ENCODE assay signal across 20 cellular contexts in genomic region chr9:94298949-94299599, GRCh38. TPM values are rescaled to one million over a fixed set of nuclear protein-coding genes. Genes with fewer than 3 reads are reported as not detected.
DNase-seq lines count a peak whose midpoint lies in the region; ATAC-seq and TF ChIP-seq lines count a peak whose summit lies in the region.
"Had no signal": no experiment of that assay in that cellular context is flagged by ENCODE, and none has a peak within 500 bp of the region (broad histone marks: within the 10 kb centered on the region; RNA-seq: fewer than 3 reads in every experiment).

No MANE protein-coding gene starts in this region.

- peaks cover under 1% of the 10 kb centered on the region for H3K4me1 Mint-ChIP-seq in nephron progenitor cell
- H3K4me1 Mint-ChIP-seq in CD4-positive, alpha-beta T cell (ENCODE audit: low read depth) = no peaks in the 10 kb centered on the region
- H3K4me1 Mint-ChIP-seq: CD4-positive, alpha-beta memory T cell had no signal

- H3K4me3 ChIP-seq in NB4 (ENCODE audit: low read depth, low read length) = no peak overlapping the region
- H3K4me3 ChIP-seq: Peyer's patch had no signal

- H3K36me3 Mint-ChIP-seq in nephron progenitor cell (ENCODE audit: low read depth) = peaks cover 39% of the 10 kb centered on the region
- H3K36me3 Mint-ChIP-seq in CD4-positive, alpha-beta T cell (ENCODE audit: low read depth) = peaks cover 44% of the 10 kb centered on the region

- no peak overlapping the region for H3K27ac ChIP-seq in CD4-positive, alpha-beta T cell (ENCODE audit: low read depth, low read length)

- intact Hi-C loops in CD4-positive, alpha-beta T cell (cut with DNase I, micrococcal nuclease) = no loop called here

- DNase-seq in NB4 (ENCODE audit: low read depth) (peak; percentile 13), erythroblast (lab: John Stamatoyannopoulos, UW) (peak; percentile 20 to 34), nephron progenitor cell (no peak), ureter (ENCODE audit: low spot score) (peak; percentile 58), kidney tubule cell (ENCODE audit: low spot score) (no peak), retina (no peak)
- no peak for DNase-seq in CD4-positive, alpha-beta T cell
- DNase-seq: BE2C; CD4-positive, alpha-beta memory T cell; DND-41; GDM1; H7; NCI-H1105 treated with DMSO at 0.1 percent for 48 hours; NCI-H1694 treated with DMSO at 0.1 percent for 48 hours; NCI-H2107; NCI-H2227 treated with DMSO at 0.1 percent for 48 hours; NCI-H524; Peyer's patch had no signal

- H3K27me3 Mint-ChIP-seq in nephron progenitor cell (ENCODE audit: low read depth, poor library complexity) = no peaks in the 10 kb centered on the region
- no peaks in the 10 kb centered on the region for H3K27me3 Mint-ChIP-seq in CD4-positive, alpha-beta T cell
- H3K27me3 Mint-ChIP-seq: CD4-positive, alpha-beta memory T cell had no signal

- TF ChIP-seq CTCF in NB4 (IDR thresholded peaks at IDR 0.05; ENCODE audit: low read depth, low read length) = no peak
- no peak for TF ChIP-seq CTCF in nephron progenitor cell (IDR thresholded peaks at IDR 0.05)
- no peak for TF ChIP-seq CTCF in CD4-positive, alpha-beta T cell (IDR thresholded peaks at IDR 0.05)

- peak overlapping the region; percentile 68 for H3K27ac Mint-ChIP-seq in nephron progenitor cell
- H3K27ac Mint-ChIP-seq in CD4-positive, alpha-beta T cell = no peak overlapping the region

- TF ChIP-seq POLR2A in NB4 (IDR thresholded peaks at IDR 0.05; ENCODE audit: extremely low read depth, insufficient read length) (no peak), erythroblast (IDR thresholded peaks at IDR 0.05; ENCODE audit: low read length) (no peak)

- H3K27me3 ChIP-seq in CD4-positive, alpha-beta T cell (ENCODE audit: control insufficient read depth, insufficient read depth, low read length) = no peaks in the 10 kb centered on the region
- H3K27me3 ChIP-seq: BE2C, Peyer's patch had no signal

- POLR2A ChIA-PET in CD4-positive, alpha-beta T cell (lab: Charles Lee) = no interaction called here

- no peaks in the 10 kb centered on the region for H3K9me3 ChIP-seq in CD4-positive, alpha-beta T cell (ENCODE audit: control insufficient read depth, low read length)
- H3K9me3 ChIP-seq: BE2C, Peyer's patch had no signal

- CTCF ChIA-PET in CD4-positive, alpha-beta T cell (lab: Charles Lee) = no interaction called here

- no peaks in the 10 kb centered on the region for H3K9me3 Mint-ChIP-seq in nephron progenitor cell
- no peaks in the 10 kb centered on the region for H3K9me3 Mint-ChIP-seq in CD4-positive, alpha-beta T cell
- H3K9me3 Mint-ChIP-seq: CD4-positive, alpha-beta memory T cell had no signal

- H3K4me3 Mint-ChIP-seq in nephron progenitor cell = no peak overlapping the region
- H3K4me3 Mint-ChIP-seq in CD4-positive, alpha-beta T cell = no peak overlapping the region
- H3K4me3 Mint-ChIP-seq: CD4-positive, alpha-beta memory T cell had no signal

- ATAC-seq in CD4-positive, alpha-beta T cell (ENCODE audit: poor library complexity) = no peak
- ATAC-seq: Right ventricle myocardium inferior had no signal

RNA-seq across cellular contexts. Expression of gene NUTM2F, which starts 29.4 kb away (rescaled TPM):
- total RNA-seq in ureter = not detected
- total RNA-seq in CD4-positive, alpha-beta T cell = not detected
- total RNA-seq: CD4-positive, alpha-beta memory T cell; MCF 10A; Peyer's patch; Right ventricle myocardium inferior had no signal

RNA-seq across cellular contexts. Expression of gene ZNF169, which starts 40.0 kb away (rescaled TPM):
- 8.3 TPM for total RNA-seq in ureter
- 1 to 10 TPM; 3.5 to 5.1 TPM for total RNA-seq in CD4-positive, alpha-beta T cell

Comparison
In these comparisons a context has a peak if more than half of its experiments do, and no peak if none do; other contexts are left out.
1. DNase-seq: peak in NB4 (single experiment), erythroblast (2 of 2) and ureter (single experiment); none in nephron progenitor cell (single experiment), kidney tubule cell (single experiment), CD4-positive, alpha-beta T cell (0 of 10) and retina (single experiment).